Comparison of ENCODE assay signal across 20 cellular contexts in the genomic region with DNA sequence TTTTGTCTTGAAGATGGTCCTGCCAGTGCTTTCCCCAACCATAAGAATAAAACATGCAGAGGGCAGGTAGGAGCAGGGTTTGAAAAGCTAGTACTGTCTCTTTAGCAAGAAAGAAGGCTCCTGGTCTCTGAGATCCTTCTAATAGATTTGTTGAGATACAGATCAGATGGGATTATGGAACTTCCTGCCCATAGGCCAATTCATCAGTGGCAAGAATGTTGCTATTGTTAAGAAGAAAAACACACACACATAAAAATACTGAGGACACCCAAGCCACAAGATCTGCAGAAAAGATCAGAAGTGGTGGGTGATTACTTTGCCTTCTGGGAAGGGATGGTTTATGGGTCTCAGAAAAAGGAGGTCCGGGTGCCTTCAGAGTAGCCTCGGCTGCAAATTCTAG. TPM values are rescaled to one million over a fixed set of nuclear protein-coding genes. Genes with fewer than 3 reads are reported as not detected.
A peak's percentile ranks its signal among the peaks of the same experiment; 100 is the strongest.
DNase-seq lines count a peak whose midpoint lies in the region; ATAC-seq, FAIRE-seq and TF ChIP-seq lines count a peak whose summit lies in the region.
"Had no signal": no experiment of that assay in that cellular context is flagged by ENCODE, and none has a peak within 500 bp of the region (broad histone marks: within the 10 kb centered on the region; RNA-seq: fewer than 3 reads in every experiment).

No MANE protein-coding gene starts in this region.

- no peak overlapping the region for H3K4me3 Mint-ChIP-seq in osteocyte (ENCODE audit: unreplicated experiment)
- no peak overlapping the region for H3K4me3 Mint-ChIP-seq in CD4-positive, alpha-beta memory T cell
- H3K4me3 Mint-ChIP-seq: CD8-positive, alpha-beta memory T cell had no signal

- TF ChIP-seq POLR2A in esophagus muscularis mucosa (IDR thresholded peaks at IDR 0.05; ENCODE audit: low read depth), result no peak
- TF ChIP-seq POLR2A in GM12891 (IDR thresholded peaks at IDR 0.05; ENCODE audit: low read depth, low read length), result no peak

- H3K36me3 ChIP-seq in PC-3 (ENCODE audit: low read depth, low read length) (0 out of 2 replicates have a peak, but pooled peaks cover 2% of the 10 kb centered on the region), esophagus muscularis mucosa (peaks cover 0 to 34% (median 4%) of the 10 kb centered on the region in 4 donors), smooth muscle cell (ENCODE audit: low read depth) (peaks cover 7% of the 10 kb centered on the region)
- no peaks in the 10 kb centered on the region for H3K36me3 ChIP-seq in CD4-positive, alpha-beta memory T cell (ENCODE audit: insufficient read depth, low read length)
- H3K36me3 ChIP-seq: BLaER1 treated with 17β-estradiol and CSF1 and Interleukin-3, amounts not matched to agents 10 nM and 100 nM; MG63 had no signal

- H3K9me2 ChIP-seq in PC-3 (replicated peaks; ENCODE audit: low read length), result no peaks in the 10 kb centered on the region

- intact Hi-C loops in PC-3 (cut with micrococcal nuclease), result no loop called here
- intact Hi-C loops in esophagus muscularis mucosa (cut with DNase I), result no loop called here
- intact Hi-C loops in CD4-positive, alpha-beta memory T cell (cut with micrococcal nuclease), result no loop called here

- H4K20me1 ChIP-seq in PC-3 (ENCODE audit: low read length) (no peaks in the 10 kb centered on the region), smooth muscle cell (ENCODE audit: low read depth) (no peaks in the 10 kb centered on the region)
- H4K20me1 ChIP-seq: BLaER1 treated with 17β-estradiol and CSF1 and Interleukin-3, amounts not matched to agents 10 nM and 100 nM had no signal

- H3K9ac ChIP-seq in PC-3 (ENCODE audit: low read length) (no peak overlapping the region), smooth muscle cell (ENCODE audit: low read depth) (no peak overlapping the region)
- H3K9ac ChIP-seq: BLaER1 treated with 17β-estradiol and CSF1 and Interleukin-3, amounts not matched to agents 10 nM and 100 nM had no signal

- H3K4me2 ChIP-seq in PC-3 (ENCODE audit: low read length) (no peak overlapping the region), smooth muscle cell (no peak overlapping the region)
- H3K4me2 ChIP-seq: BLaER1 treated with 17β-estradiol and CSF1 and Interleukin-3, amounts not matched to agents 10 nM and 100 nM had no signal

- peaks cover 13% of the 10 kb centered on the region for H3K4me1 Mint-ChIP-seq in osteocyte (ENCODE audit: unreplicated experiment)
- no peaks in the 10 kb centered on the region for H3K4me1 Mint-ChIP-seq in CD4-positive, alpha-beta memory T cell
- H3K4me1 Mint-ChIP-seq: CD8-positive, alpha-beta memory T cell had no signal

- ATAC-seq in PC-3, result no peak

- H3K27me3 ChIP-seq in PC-3 (ENCODE audit: low read length) (no peaks in the 10 kb centered on the region), esophagus muscularis mucosa (no peaks in the 10 kb centered on the region), smooth muscle cell (ENCODE audit: low read depth) (no peaks in the 10 kb centered on the region)
- H3K27me3 ChIP-seq in CD4-positive, alpha-beta memory T cell (ENCODE audit: insufficient read depth, low read length), result no peaks in the 10 kb centered on the region
- H3K27me3 ChIP-seq: MG63 had no signal

- no peaks in the 10 kb centered on the region for H3K27me3 Mint-ChIP-seq in osteocyte (ENCODE audit: unreplicated experiment)
- H3K27me3 Mint-ChIP-seq in CD4-positive, alpha-beta memory T cell, result peaks cover 5 to 11% of the 10 kb centered on the region in 2 donors

- TF ChIP-seq EP300 in esophagus muscularis mucosa (IDR thresholded peaks at IDR 0.05), result no peak

- no peaks in the 10 kb centered on the region for H3K9me3 Mint-ChIP-seq in osteocyte (ENCODE audit: unreplicated experiment)
- H3K9me3 Mint-ChIP-seq in CD4-positive, alpha-beta memory T cell, result no peaks in the 10 kb centered on the region
- H3K9me3 Mint-ChIP-seq: CD8-positive, alpha-beta memory T cell had no signal

- H3K79me2 ChIP-seq in PC-3 (ENCODE audit: low read length) (no peaks in the 10 kb centered on the region), smooth muscle cell (ENCODE audit: low read depth) (no peaks in the 10 kb centered on the region)

- peaks cover 22% of the 10 kb centered on the region for H3K4me1 ChIP-seq in PC-3 (ENCODE audit: insufficient read depth, low read length)
- peaks cover 0 to 54% (median 35%) of the 10 kb centered on the region in 4 donors for H3K4me1 ChIP-seq in esophagus muscularis mucosa
- peaks cover 9% of the 10 kb centered on the region for H3K4me1 ChIP-seq in smooth muscle cell (ENCODE audit: low read depth)
- H3K4me1 ChIP-seq in CD4-positive, alpha-beta memory T cell (ENCODE audit: insufficient read depth, low read length), result no peaks in the 10 kb centered on the region

- H2AFZ ChIP-seq in PC-3 (ENCODE audit: low read length), result no peak overlapping the region
- no peak overlapping the region for H2AFZ ChIP-seq in smooth muscle cell (ENCODE audit: low read depth)

- 82% methylated on average over 2 of the region's 2 CpGs for WGBS in esophagus muscularis mucosa
- 64% methylated on average over 2 of the region's 2 CpGs for WGBS in smooth muscle cell (ENCODE audit: low lambda C conversion rate)

- no peaks in the 10 kb centered on the region for H3F3A ChIP-seq in PC-3 (ENCODE audit: low read length, unreplicated experiment)
- peaks cover 16% of the 10 kb centered on the region for H3F3A ChIP-seq in smooth muscle cell (ENCODE audit: low read depth)

- TF ChIP-seq CTCF in PC-3 (conservative IDR thresholded peaks at IDR 0.05; ENCODE audit: low read depth, low read length), result no peak
- no peak for TF ChIP-seq CTCF in esophagus muscularis mucosa (IDR thresholded peaks at IDR 0.05)
- TF ChIP-seq CTCF in smooth muscle cell (IDR thresholded peaks at IDR 0.05; ENCODE audit: borderline replicate concordance, insufficient read depth, poor library complexity, severe bottlenecking), result no peak
- TF ChIP-seq CTCF in osteocyte (IDR thresholded peaks at IDR 0.05), result no peak

- H3K36me3 Mint-ChIP-seq in osteocyte (ENCODE audit: unreplicated experiment), result peaks cover 20% of the 10 kb centered on the region
- no peaks in the 10 kb centered on the region for H3K36me3 Mint-ChIP-seq in CD4-positive, alpha-beta memory T cell
- H3K36me3 Mint-ChIP-seq: CD8-positive, alpha-beta memory T cell had no signal

- H3K27ac Mint-ChIP-seq in osteocyte (ENCODE audit: unreplicated experiment), result no peak overlapping the region
- H3K27ac Mint-ChIP-seq in CD4-positive, alpha-beta memory T cell, result no peak overlapping the region
- H3K27ac Mint-ChIP-seq: CD8-positive, alpha-beta memory T cell had no signal

- H3K9me3 ChIP-seq in PC-3 (ENCODE audit: low read length) (no peaks in the 10 kb centered on the region), esophagus muscularis mucosa (no peaks in the 10 kb centered on the region), smooth muscle cell (replicated peaks; ENCODE audit: low read depth) (no peaks in the 10 kb centered on the region)
- no peaks in the 10 kb centered on the region for H3K9me3 ChIP-seq in CD4-positive, alpha-beta memory T cell (ENCODE audit: control insufficient read depth in 1 of 2, low read length in 2 of 2)
- H3K9me3 ChIP-seq: BLaER1 treated with 17β-estradiol and CSF1 and Interleukin-3, amounts not matched to agents 10 nM and 100 nM; MG63 had no signal

- H3K27ac ChIP-seq in PC-3 (ENCODE audit: low read length) (peak overlapping the region; percentile 45), esophagus muscularis mucosa (replicated peaks in 1 of 4) (peak overlapping the region in 3 of 4 donors; percentile 30 to 92 (median 63)), smooth muscle cell (ENCODE audit: low read depth) (peak overlapping the region; percentile 26)
- no peak overlapping the region for H3K27ac ChIP-seq in CD4-positive, alpha-beta memory T cell (ENCODE audit: low read depth, low read length)
- H3K27ac ChIP-seq: BLaER1 treated with 17β-estradiol and CSF1 and Interleukin-3, amounts not matched to agents 10 nM and 100 nM; RWPE1 had no signal

- POLR2A ChIA-PET in PC-3 (lab: Charles Lee; ENCODE audit: unreplicated experiment), result no interaction called here
- POLR2A ChIA-PET in CD4-positive, alpha-beta memory T cell (lab: Charles Lee; ENCODE audit: partially characterized antibody), result no interaction called here

- peak; percentile 20 for DNase-seq in EL
- peak; percentile 28 for DNase-seq in PC-3
- DNase-seq in esophagus muscularis mucosa (ENCODE audit: extremely low spot score), result no peak
- no peak for DNase-seq in smooth muscle cell (lab: John Stamatoyannopoulos, UW; ENCODE audit: unreplicated experiment)
- DNase-seq in GM12891 (ENCODE audit: insufficient read length, low spot score), result no peak
- no peak for DNase-seq in osteocyte (ENCODE audit: extremely low spot score, unreplicated experiment)
- DNase-seq in CD4-positive, alpha-beta memory T cell, result no peak
- DNase-seq: CD8-positive, alpha-beta memory T cell; H7; Karpas-422; MG63; NCI-H1048; NCI-H146; NCI-H2081 treated with DMSO at 0.1 percent for 48 hours; NCI-H774; SW 1271 had no signal

- H3K4me3 ChIP-seq in PC-3 (ENCODE audit: low read length) (no peak overlapping the region), esophagus muscularis mucosa (no peak overlapping the region), smooth muscle cell (no peak overlapping the region)
- no peak overlapping the region for H3K4me3 ChIP-seq in CD4-positive, alpha-beta memory T cell (ENCODE audit: low read length in 2 of 2)
- H3K4me3 ChIP-seq: BLaER1 treated with 17β-estradiol and CSF1 and Interleukin-3, amounts not matched to agents 10 nM and 100 nM; MG63 had no signal

- BruUV-seq in PC-3 (replicated peaks; lab: Mats Ljungman, UMichigan), result no TSS peak

- CTCF ChIA-PET in PC-3 (lab: Charles Lee), result no interaction called here
- CTCF ChIA-PET in CD4-positive, alpha-beta memory T cell (lab: Charles Lee; ENCODE audit: partially characterized antibody), result no interaction called here

- FAIRE-seq in GM12891 (lab: Jason Lieb, UNC), result no peak
- FAIRE-seq: D721Med had no signal

TF ChIP-seq in GM12891, 5 proteins besides CTCF, POLR2A, EP300 and RAD21:
- TF ChIP-seq POU2F2 (IDR thresholded peaks at IDR 0.05; ENCODE audit: low read depth, low read length) (no peak), TAF1 (IDR thresholded peaks at IDR 0.05; ENCODE audit: low read depth, low read length) (no peak), POLR2AphosphoS5 (IDR thresholded peaks at IDR 0.05; ENCODE audit: low read depth, low read length) (no peak), PAX5 (IDR thresholded peaks at IDR 0.05; ENCODE audit: insufficient read depth, low read length, severe bottlenecking) (no peak), SPI1 (IDR thresholded peaks at IDR 0.05; ENCODE audit: low read depth, low read length) (no peak)

RNA-seq across cellular contexts. Expression of gene TNC, which starts 59.8 kb away (rescaled TPM):
- total RNA-seq in PC-3 (2014; rRNA removed), result 60.1 and 71.0 TPM in 2 replicates
- total RNA-seq in esophagus muscularis mucosa, result 100 to 1,000 TPM; 216 to 576 (median 478) TPM
- total RNA-seq in smooth muscle cell, result 563 and 581 TPM in 2 replicates
- polyA plus RNA-seq in smooth muscle cell, result 365 and 567 TPM in 2 replicates
- 1.1 TPM for polyA plus RNA-seq in GM12891 (2012; ENCODE audit: low read depth, missing spikeins)
- total RNA-seq in osteocyte, result 75.1 and 81.8 TPM in 2 replicates
- not detected for total RNA-seq in CD4-positive, alpha-beta memory T cell
- not detected for polyA plus RNA-seq in CD4-positive, alpha-beta memory T cell
- total RNA-seq: NCI-H460 had no signal
- polyA plus RNA-seq: CD8-positive, alpha-beta memory T cell had no signal

Comparison
In these comparisons a context has a peak if more than half of its experiments do, and no peak if none do; other contexts are left out.
1. DNase-seq: peak in EL (single experiment) and PC-3 (single experiment); none in esophagus muscularis mucosa (single experiment), smooth muscle cell (single experiment), GM12891 (single experiment), osteocyte (single experiment) and CD4-positive, alpha-beta memory T cell (0 of 5).
2. RNA of gene TNC, which starts 59.8 kb away (total RNA-seq): 563 to 581 TPM in smooth muscle cell, 216 to 576 TPM in esophagus muscularis mucosa, 75.1 to 81.8 TPM in osteocyte and 60.1 to 71.0 TPM in PC-3; not detected in CD4-positive, alpha-beta memory T cell; every median in the first group is over 10 times any median in the second.